17 cellular contexts compared by ENCODE assay signal in genomic region chr3:184306573-184306972, GRCh38. TPM values are rescaled to one million over a fixed set of nuclear protein-coding genes. Genes with fewer than 3 reads are reported as not detected.
DNase-seq lines count a peak whose midpoint lies in the region; ATAC-seq and TF ChIP-seq lines count a peak whose summit lies in the region.
"Had no signal": no experiment of that assay in that cellular context is flagged by ENCODE, and none has a peak within 500 bp of the region (broad histone marks: within the 10 kb centered on the region; RNA-seq: fewer than 3 reads in every experiment).

No MANE protein-coding gene starts in this region.

- no peak for TF ChIP-seq EP300 in transverse colon (IDR thresholded peaks at IDR 0.05; ENCODE audit: low read depth)

- H3K27me3 Mint-ChIP-seq in activated CD4-positive, alpha-beta T cell treated with anti-CD3 and anti-CD28 coated beads for 36 hours: no peaks in the 10 kb centered on the region
- H3K27me3 Mint-ChIP-seq: CD4-positive, alpha-beta memory T cell had no signal

- peaks cover 7% of the 10 kb centered on the region for H3K4me1 Mint-ChIP-seq in activated CD4-positive, alpha-beta T cell treated with anti-CD3 and anti-CD28 coated beads for 36 hours
- H3K4me1 Mint-ChIP-seq: CD14-positive monocyte had no signal

- POLR2A ChIA-PET in activated CD4-positive, alpha-beta T cell treated with anti-CD3 and anti-CD28 coated beads for 36 hours (lab: Charles Lee): interaction anchor here (0.6 kb wide), 1 partner anchor 101 kb away, joined by 3 read pairs; no protein-coding TSS in a partner anchor

- H3K27ac Mint-ChIP-seq in activated CD4-positive, alpha-beta T cell treated with anti-CD3 and anti-CD28 coated beads for 36 hours: peak overlapping the region; percentile 49

- in situ Hi-C loops in transverse colon (cut with MboI; ENCODE audit: low pct_ligation_motif_present in 1 of 4, low pct_unique_long_range_greater_than_20kb in 1 of 4, low sequenced_read_pairs in 3 of 4): no loop called here

- H3K4me1 ChIP-seq in colonic mucosa: no peaks in the 10 kb centered on the region
- peaks cover 11% of the 10 kb centered on the region for H3K4me1 ChIP-seq in mucosa of descending colon (ENCODE audit: low read depth)
- peaks cover 0 to 13% (median 5%) of the 10 kb centered on the region in 4 donors for H3K4me1 ChIP-seq in transverse colon
- H3K4me1 ChIP-seq: HAP-1 had no signal

- H3K36me3 ChIP-seq in colonic mucosa (peaks cover 32% of the 10 kb centered on the region), mucosa of descending colon (ENCODE audit: low read depth) (peaks cover 26% of the 10 kb centered on the region), transverse colon (peaks cover 0 to 45% (median 22%) of the 10 kb centered on the region in 4 donors)

- no peak overlapping the region for H3K4me3 Mint-ChIP-seq in activated CD4-positive, alpha-beta T cell treated with anti-CD3 and anti-CD28 coated beads for 36 hours
- H3K4me3 Mint-ChIP-seq: CD14-positive monocyte; CD4-positive, alpha-beta memory T cell had no signal

- TF ChIP-seq CTCF in colonic mucosa (IDR thresholded peaks at IDR 0.05) (no peak), mucosa of descending colon (IDR thresholded peaks at IDR 0.05) (no peak), transverse colon (IDR thresholded peaks at IDR 0.05) (no peak)

- WGBS in transverse colon (ENCODE audit: low coverage in 1 of 2), 2 donors: 50 to 66% methylated on average over 1 to 2 of the region's 2 CpGs

- H3K9me3 Mint-ChIP-seq in activated CD4-positive, alpha-beta T cell treated with anti-CD3 and anti-CD28 coated beads for 36 hours (ENCODE audit: low read depth): no peaks in the 10 kb centered on the region
- H3K9me3 Mint-ChIP-seq: CD14-positive monocyte; CD4-positive, alpha-beta memory T cell had no signal

- no peak for DNase-seq in activated CD4-positive, alpha-beta T cell treated with anti-CD3 and anti-CD28 coated beads for 36 hours
- no peak for DNase-seq in activated CD4-positive, alpha-beta T cell treated with anti-CD3 and anti-CD28 coated beads for 4 hours
- DNase-seq in colonic mucosa (no peak), mucosa of descending colon (peak in 1 of 3 donors; percentile 35), transverse colon (no peak), DMS53 (lab: John Stamatoyannopoulos, UW) (no peak)
- DNase-seq: CD4-positive, alpha-beta memory T cell; DMS 273 treated with DMSO at 0.1 percent for 48 hours; GM23248 had no signal

- H3K36me3 Mint-ChIP-seq in activated CD4-positive, alpha-beta T cell treated with anti-CD3 and anti-CD28 coated beads for 36 hours (ENCODE audit: low read depth): peaks cover 70% of the 10 kb centered on the region

- no peak for ATAC-seq in activated CD4-positive, alpha-beta T cell treated with anti-CD3 and anti-CD28 coated beads for 36 hours
- ATAC-seq in mucosa of descending colon (peak; percentile 87), GM21723 (IDR thresholded peaks at IDR 0.05; ENCODE audit: unreplicated experiment) (no peak)
- ATAC-seq: HepG2 had no signal

- H3K27me3 ChIP-seq in colonic mucosa (no peaks in the 10 kb centered on the region), transverse colon (no peaks in the 10 kb centered on the region)
- H3K27me3 ChIP-seq: BLaER1 had no signal

- H3K9ac ChIP-seq in colonic mucosa (ENCODE audit: low read depth in 2 of 2, low read length in 2 of 2): peak overlapping the region in 1 of 2 donors; percentile 30
- H3K9ac ChIP-seq: BLaER1, GM23248 had no signal

- intact Hi-C loops in activated CD4-positive, alpha-beta T cell treated with anti-CD3 and anti-CD28 coated beads for 36 hours (cut with DNase I, micrococcal nuclease): no loop called here
- intact Hi-C loops in colonic mucosa (cut with DNase I) (no loop called here), mucosa of descending colon (cut with DNase I, micrococcal nuclease) (no loop called here), transverse colon (cut with DNase I; ENCODE audit: low total_unique reads) (loop anchor here (10.0 kb wide), 1 partner anchor 48 kb away; no protein-coding TSS in a partner anchor)

- CTCF ChIA-PET in activated CD4-positive, alpha-beta T cell treated with anti-CD3 and anti-CD28 coated beads for 36 hours (lab: Charles Lee): interaction anchor here (0.9 kb wide), 1 partner anchor 161 kb away, joined by 3 read pairs; no protein-coding TSS in a partner anchor

- no peak for TF ChIP-seq POLR2A in transverse colon (IDR thresholded peaks at IDR 0.05)

- H3K9me3 ChIP-seq in colonic mucosa (no peaks in the 10 kb centered on the region), mucosa of descending colon (no peaks in the 10 kb centered on the region), transverse colon (no peaks in the 10 kb centered on the region)
- H3K9me3 ChIP-seq: BLaER1, HAP-1 had no signal

- H3K4me3 ChIP-seq in colonic mucosa (no peak overlapping the region), mucosa of descending colon (no peak overlapping the region), transverse colon (no peak overlapping the region)
- H3K4me3 ChIP-seq: BLaER1, GM23248, HAP-1 had no signal

- H3K27ac ChIP-seq in colonic mucosa: peak overlapping the region; percentile 2
- H3K27ac ChIP-seq in transverse colon: peak overlapping the region; percentile 9 to 64 (median 58)
- H3K27ac ChIP-seq: 22Rv1, BLaER1, GM23248 had no signal

RNA-seq across cellular contexts. Expression of gene PSMD2, which starts 7.5 kb away (rescaled TPM):
- 100 to 1,000 TPM; 207 to 236 TPM for total RNA-seq in activated CD4-positive, alpha-beta T cell treated with anti-CD3 and anti-CD28 coated beads for 36 hours
- total RNA-seq in colonic mucosa (100 to 1,000 TPM; 166 to 298 TPM), mucosa of descending colon (100 to 1,000 TPM; 160 to 223 (median 176) TPM), transverse colon (100 to 1,000 TPM in 3 of 4 donors, 10 to 100 TPM in 1; 63.6 to 234 (median 195) TPM)

RNA-seq across cellular contexts. Expression of gene EIF4G1, which starts 7.8 kb away (rescaled TPM):
- total RNA-seq in activated CD4-positive, alpha-beta T cell treated with anti-CD3 and anti-CD28 coated beads for 36 hours: 100 to 1,000 TPM; 479 to 556 TPM
- total RNA-seq in colonic mucosa: 100 to 1,000 TPM; 263 to 524 TPM
- 100 to 1,000 TPM; 256 to 305 (median 267) TPM for total RNA-seq in mucosa of descending colon
- 100 to 1,000 TPM; 135 to 453 (median 217) TPM for total RNA-seq in transverse colon

RNA-seq across cellular contexts. Expression of gene ECE2, which starts 30.8 kb away (rescaled TPM):
- not detected for total RNA-seq in activated CD4-positive, alpha-beta T cell treated with anti-CD3 and anti-CD28 coated beads for 36 hours
- total RNA-seq in colonic mucosa: under 1 TPM in 1 of 2 donors, not detected in 1; 0.37 TPM
- total RNA-seq in mucosa of descending colon: 1 to 10 TPM in 1 of 3 donors, under 1 TPM in 1, not detected in 1; 0.19 to 2.2 TPM
- total RNA-seq in transverse colon: not detected
- total RNA-seq: A673; CD4-positive, alpha-beta memory T cell; GM23248; H4; HepG2 had no signal

RNA-seq across cellular contexts. Expression of gene FAM131A, which starts 30.8 kb away (rescaled TPM):
- total RNA-seq in activated CD4-positive, alpha-beta T cell treated with anti-CD3 and anti-CD28 coated beads for 36 hours: 1 to 10 TPM; 3.7 to 4.5 TPM
- total RNA-seq in colonic mucosa (10 to 100 TPM; 15.0 to 22.0 TPM), mucosa of descending colon (10 to 100 TPM; 14.1 to 29.8 (median 16.4) TPM), transverse colon (10 to 100 TPM; 18.5 to 41.1 (median 28.8) TPM)

RNA-seq across cellular contexts. Expression of gene CAMK2N2, which starts 45.2 kb away (rescaled TPM):
- total RNA-seq in activated CD4-positive, alpha-beta T cell treated with anti-CD3 and anti-CD28 coated beads for 36 hours: under 1 TPM; 0.18 to 0.25 TPM
- total RNA-seq in colonic mucosa (under 1 TPM in 1 of 2 donors, not detected in 1; 0.19 TPM), mucosa of descending colon (under 1 TPM in 1 of 3 donors, not detected in 2; 0.95 TPM), transverse colon (not detected)
